In the genomic region with DNA sequence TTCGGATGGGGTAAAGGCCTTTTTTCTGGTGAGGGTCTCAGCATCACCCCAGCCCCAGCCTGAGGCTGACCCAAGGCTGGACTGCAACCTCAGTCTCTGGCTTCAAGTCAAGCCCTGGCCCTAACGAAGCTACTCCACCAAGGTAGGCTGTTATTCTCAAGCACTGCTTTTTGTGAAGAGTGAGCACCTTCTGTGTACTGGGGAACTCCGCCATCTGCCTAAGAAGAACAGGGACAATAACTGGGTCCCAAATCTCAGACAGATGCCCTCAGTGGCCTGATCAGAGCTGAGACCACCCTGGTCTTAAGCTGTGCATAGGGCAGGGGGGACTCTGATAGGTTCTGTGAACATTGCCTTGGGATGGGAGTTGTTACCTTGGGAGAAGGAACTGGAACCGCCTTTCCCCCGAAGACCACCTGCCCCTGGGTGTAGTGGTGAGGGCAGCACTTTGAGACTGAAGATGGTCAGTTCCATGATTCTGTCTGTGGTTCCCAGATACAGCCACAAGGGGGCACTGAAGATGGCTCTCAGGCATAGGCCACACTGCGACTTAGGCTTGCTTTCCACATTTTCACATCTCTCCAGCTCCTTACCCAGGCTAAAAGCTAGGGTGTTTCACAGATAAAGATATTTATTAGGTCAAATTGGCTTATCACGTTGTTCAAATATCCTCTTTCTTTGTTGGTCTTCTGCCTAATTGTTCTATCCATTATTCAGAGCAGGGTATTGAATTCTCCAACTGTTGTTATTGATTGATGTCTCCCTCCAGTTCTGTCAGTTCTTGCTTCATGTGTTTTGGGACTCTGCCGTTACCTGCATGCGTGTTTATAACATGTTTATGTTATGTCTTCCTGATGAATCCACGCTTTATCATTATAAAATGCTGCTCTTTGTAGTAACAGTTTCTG, we compare ENCODE assay signal across 8 cellular contexts.
A peak's percentile ranks its signal among the peaks of the same experiment; 100 is the strongest.
DNase-seq lines count a peak whose midpoint lies in the region; ATAC-seq and TF ChIP-seq lines count a peak whose summit lies in the region.

No MANE protein-coding gene starts in this region.

- ATAC-seq in HG02642 (IDR thresholded peaks at IDR 0.05; ENCODE audit: poor library complexity, unreplicated experiment): peak; percentile 80
- no peak for ATAC-seq in HG02623 (IDR thresholded peaks at IDR 0.05; ENCODE audit: unreplicated experiment)

- H3K27ac ChIP-seq in caudate nucleus (ENCODE audit: low read depth, low read length): no peak overlapping the region

- DNase-seq in GM10266 (ENCODE audit: extremely low spot score) (peak; percentile 70), NCI-H2196 treated with DMSO at 0.1 percent for 48 hours (lab: John Stamatoyannopoulos, UW; ENCODE audit: unreplicated experiment) (peak; percentile 20), caudate nucleus (lab: John Stamatoyannopoulos, UW) (peak in 52 of 61 donors; percentile 16 to 87 (median 53)), kidney glomerular epithelial cell (lab: John Stamatoyannopoulos, UW) (peak; percentile 67)
- peak; percentile 59 for DNase-seq in activated CD4-positive, CD25-positive, alpha-beta regulatory T cell treated with anti-CD3 and anti-CD28 coated beads, Interleukin-2, amount 50 U/mL, for 16 hours (ENCODE audit: low read depth, low spot score)
- peak; percentile 72 to 75 for DNase-seq in stimulated activated CD4-positive, alpha-beta T cell treated with anti-CD3 and anti-CD28 coated beads, Interleukin-2, amount 100 ng/mL, for 48 hours

- peak; percentile 85 for TF ChIP-seq CTCF in GM10266 (IDR thresholded peaks at IDR 0.05; ENCODE audit: control insufficient read depth, insufficient read depth, low read depth, missing control alignments)

Comparison
In these comparisons a context has a peak if more than half of its experiments do, and no peak if none do; other contexts are left out.
1. DNase-seq: peak in every context shown above with its lines; median percentile 74 in stimulated activated CD4-positive, alpha-beta T cell treated with anti-CD3 and anti-CD28 coated beads, Interleukin-2, amount 100 ng/mL, for 48 hours; 70 in GM10266; 67 in kidney glomerular epithelial cell; 59 in activated CD4-positive, CD25-positive, alpha-beta regulatory T cell treated with anti-CD3 and anti-CD28 coated beads, Interleukin-2, amount 50 U/mL, for 16 hours; 53 in caudate nucleus; 20 in NCI-H2196 treated with DMSO at 0.1 percent for 48 hours.